In the genomic region with DNA sequence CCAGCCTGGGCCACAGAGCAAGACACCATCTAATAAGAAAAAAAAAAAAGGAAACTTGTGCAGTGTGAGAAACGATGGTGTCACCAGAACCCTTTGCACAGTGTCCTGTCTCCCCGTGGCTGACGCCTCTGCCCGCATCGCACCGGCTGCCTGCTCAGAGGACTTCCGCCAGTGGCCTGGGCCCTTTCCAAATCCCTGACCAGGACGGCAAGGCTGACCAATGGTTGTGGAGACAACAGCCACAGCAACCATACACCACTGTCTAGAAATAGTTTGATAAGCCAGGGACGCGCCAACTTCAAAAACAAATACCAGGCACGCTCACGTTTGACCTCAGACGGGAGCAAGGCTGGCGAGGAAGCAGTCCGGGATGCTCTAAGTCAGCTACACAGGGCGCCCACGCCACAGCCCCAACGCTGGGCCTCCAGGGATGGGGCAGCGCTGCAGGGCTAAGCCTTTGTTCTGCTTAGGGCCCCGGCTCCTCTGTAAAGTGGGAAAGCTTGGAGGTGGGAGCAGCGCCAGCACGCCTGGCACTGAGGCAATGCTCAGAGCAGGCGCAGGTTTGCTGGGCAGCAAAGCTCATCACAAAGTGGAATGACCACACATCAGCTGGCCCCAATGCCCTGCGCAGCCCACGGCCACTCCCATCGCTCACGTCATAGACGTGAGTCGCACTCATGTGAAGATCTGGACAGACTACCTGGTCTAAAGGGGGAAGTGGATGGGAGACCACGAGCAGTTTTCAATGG, we compare ENCODE assay signal across 2 cellular contexts.
A peak's percentile ranks its signal among the peaks of the same experiment; 100 is the strongest.
TF ChIP-seq lines count a peak whose summit lies in the region.

No MANE protein-coding gene starts in this region.

TF ChIP-seq in HEK293, 187 proteins besides CTCF, POLR2A, EP300 and RAD21 (continues in another document):
- no peak for TF ChIP-seq ZNF341 (tag by site-specific recombination; IDR thresholded peaks at IDR 0.05; ENCODE audit: low read depth)
- TF ChIP-seq KLF8 (tag by site-specific recombination; IDR thresholded peaks at IDR 0.05): no peak
- TF ChIP-seq ZNF274 (IDR thresholded peaks at IDR 0.05; ENCODE audit: low read length): no peak
- TF ChIP-seq ZNF274 (tag by site-specific recombination; IDR thresholded peaks at IDR 0.05; ENCODE audit: borderline replicate concordance): no peak
- TF ChIP-seq ZNF324 (tag by site-specific recombination; IDR thresholded peaks at IDR 0.05): no peak
- TF ChIP-seq, protein P1, sequence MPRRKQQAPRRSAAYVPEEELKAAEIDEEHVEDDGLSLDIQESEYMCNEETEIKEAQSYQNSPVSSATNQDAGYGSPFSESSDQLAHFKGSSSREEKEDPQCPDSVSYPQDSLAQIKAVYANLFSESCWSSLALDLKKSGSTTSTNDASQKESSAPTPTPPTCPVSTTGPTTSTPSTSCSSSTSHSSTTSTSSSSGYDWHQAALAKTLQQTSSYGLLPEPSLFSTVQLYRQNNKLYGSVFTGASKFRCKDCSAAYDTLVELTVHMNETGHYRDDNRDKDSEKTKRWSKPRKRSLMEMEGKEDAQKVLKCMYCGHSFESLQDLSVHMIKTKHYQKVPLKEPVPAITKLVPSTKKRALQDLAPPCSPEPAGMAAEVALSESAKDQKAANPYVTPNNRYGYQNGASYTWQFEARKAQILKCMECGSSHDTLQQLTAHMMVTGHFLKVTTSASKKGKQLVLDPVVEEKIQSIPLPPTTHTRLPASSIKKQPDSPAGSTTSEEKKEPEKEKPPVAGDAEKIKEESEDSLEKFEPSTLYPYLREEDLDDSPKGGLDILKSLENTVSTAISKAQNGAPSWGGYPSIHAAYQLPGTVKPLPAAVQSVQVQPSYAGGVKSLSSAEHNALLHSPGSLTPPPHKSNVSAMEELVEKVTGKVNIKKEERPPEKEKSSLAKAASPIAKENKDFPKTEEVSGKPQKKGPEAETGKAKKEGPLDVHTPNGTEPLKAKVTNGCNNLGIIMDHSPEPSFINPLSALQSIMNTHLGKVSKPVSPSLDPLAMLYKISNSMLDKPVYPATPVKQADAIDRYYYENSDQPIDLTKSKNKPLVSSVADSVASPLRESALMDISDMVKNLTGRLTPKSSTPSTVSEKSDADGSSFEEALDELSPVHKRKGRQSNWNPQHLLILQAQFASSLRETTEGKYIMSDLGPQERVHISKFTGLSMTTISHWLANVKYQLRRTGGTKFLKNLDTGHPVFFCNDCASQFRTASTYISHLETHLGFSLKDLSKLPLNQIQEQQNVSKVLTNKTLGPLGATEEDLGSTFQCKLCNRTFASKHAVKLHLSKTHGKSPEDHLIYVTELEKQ (tag by site-specific recombination; IDR thresholded peaks at IDR 0.05; ENCODE audit: borderline replicate concordance): no peak
- TF ChIP-seq ZNF843 (tag by site-specific recombination; IDR thresholded peaks at IDR 0.05): no peak
- no peak for TF ChIP-seq YY2 (tag by site-specific recombination; IDR thresholded peaks at IDR 0.05)
- TF ChIP-seq, protein P2, sequence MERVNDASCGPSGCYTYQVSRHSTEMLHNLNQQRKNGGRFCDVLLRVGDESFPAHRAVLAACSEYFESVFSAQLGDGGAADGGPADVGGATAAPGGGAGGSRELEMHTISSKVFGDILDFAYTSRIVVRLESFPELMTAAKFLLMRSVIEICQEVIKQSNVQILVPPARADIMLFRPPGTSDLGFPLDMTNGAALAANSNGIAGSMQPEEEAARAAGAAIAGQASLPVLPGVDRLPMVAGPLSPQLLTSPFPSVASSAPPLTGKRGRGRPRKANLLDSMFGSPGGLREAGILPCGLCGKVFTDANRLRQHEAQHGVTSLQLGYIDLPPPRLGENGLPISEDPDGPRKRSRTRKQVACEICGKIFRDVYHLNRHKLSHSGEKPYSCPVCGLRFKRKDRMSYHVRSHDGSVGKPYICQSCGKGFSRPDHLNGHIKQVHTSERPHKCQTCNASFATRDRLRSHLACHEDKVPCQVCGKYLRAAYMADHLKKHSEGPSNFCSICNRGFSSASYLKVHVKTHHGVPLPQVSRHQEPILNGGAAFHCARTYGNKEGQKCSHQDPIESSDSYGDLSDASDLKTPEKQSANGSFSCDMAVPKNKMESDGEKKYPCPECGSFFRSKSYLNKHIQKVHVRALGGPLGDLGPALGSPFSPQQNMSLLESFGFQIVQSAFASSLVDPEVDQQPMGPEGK (tag by site-specific recombination; IDR thresholded peaks at IDR 0.05): no peak
- no peak for TF ChIP-seq ZNF335 (tag by site-specific recombination; conservative IDR thresholded peaks at IDR 0.05)
- no peak for TF ChIP-seq ZNF214 (tag by site-specific recombination; IDR thresholded peaks at IDR 0.05; ENCODE audit: borderline replicate concordance)
- no peak for TF ChIP-seq ZNF114 (tag by site-specific recombination; IDR thresholded peaks at IDR 0.05)
- TF ChIP-seq ZNF660 (tag by site-specific recombination; IDR thresholded peaks at IDR 0.05): no peak
- TF ChIP-seq, protein P3, sequence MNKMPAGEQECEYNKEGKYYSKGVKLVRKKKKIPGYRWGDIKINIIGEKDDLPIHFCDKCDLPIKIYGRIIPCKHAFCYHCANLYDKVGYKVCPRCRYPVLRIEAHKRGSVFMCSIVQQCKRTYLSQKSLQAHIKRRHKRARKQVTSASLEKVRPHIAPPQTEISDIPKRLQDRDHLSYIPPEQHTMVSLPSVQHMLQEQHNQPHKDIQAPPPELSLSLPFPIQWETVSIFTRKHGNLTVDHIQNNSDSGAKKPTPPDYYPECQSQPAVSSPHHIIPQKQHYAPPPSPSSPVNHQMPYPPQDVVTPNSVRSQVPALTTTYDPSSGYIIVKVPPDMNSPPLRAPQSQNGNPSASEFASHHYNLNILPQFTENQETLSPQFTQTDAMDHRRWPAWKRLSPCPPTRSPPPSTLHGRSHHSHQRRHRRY (tag by site-specific recombination; IDR thresholded peaks at IDR 0.05): no peak
- TF ChIP-seq, protein P4, sequence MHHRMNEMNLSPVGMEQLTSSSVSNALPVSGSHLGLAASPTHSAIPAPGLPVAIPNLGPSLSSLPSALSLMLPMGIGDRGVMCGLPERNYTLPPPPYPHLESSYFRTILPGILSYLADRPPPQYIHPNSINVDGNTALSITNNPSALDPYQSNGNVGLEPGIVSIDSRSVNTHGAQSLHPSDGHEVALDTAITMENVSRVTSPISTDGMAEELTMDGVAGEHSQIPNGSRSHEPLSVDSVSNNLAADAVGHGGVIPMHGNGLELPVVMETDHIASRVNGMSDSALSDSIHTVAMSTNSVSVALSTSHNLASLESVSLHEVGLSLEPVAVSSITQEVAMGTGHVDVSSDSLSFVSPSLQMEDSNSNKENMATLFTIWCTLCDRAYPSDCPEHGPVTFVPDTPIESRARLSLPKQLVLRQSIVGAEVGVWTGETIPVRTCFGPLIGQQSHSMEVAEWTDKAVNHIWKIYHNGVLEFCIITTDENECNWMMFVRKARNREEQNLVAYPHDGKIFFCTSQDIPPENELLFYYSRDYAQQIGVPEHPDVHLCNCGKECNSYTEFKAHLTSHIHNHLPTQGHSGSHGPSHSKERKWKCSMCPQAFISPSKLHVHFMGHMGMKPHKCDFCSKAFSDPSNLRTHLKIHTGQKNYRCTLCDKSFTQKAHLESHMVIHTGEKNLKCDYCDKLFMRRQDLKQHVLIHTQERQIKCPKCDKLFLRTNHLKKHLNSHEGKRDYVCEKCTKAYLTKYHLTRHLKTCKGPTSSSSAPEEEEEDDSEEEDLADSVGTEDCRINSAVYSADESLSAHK (tag by site-specific recombination; IDR thresholded peaks at IDR 0.05): no peak
- TF ChIP-seq OSR2 (tag by site-specific recombination; IDR thresholded peaks at IDR 0.05): no peak
- TF ChIP-seq ZNF501 (tag by site-specific recombination; IDR thresholded peaks at IDR 0.05): no peak
- TF ChIP-seq ZNF354C (tag by site-specific recombination; IDR thresholded peaks at IDR 0.05; ENCODE audit: borderline replicate concordance, low read depth): no peak
- no peak for TF ChIP-seq RBAK (tag by site-specific recombination; IDR thresholded peaks at IDR 0.05)

TF ChIP-seq in GM12878, 131 proteins besides CTCF, POLR2A, EP300 and RAD21:
- TF ChIP-seq ZNF622 (IDR thresholded peaks at IDR 0.05): no peak
- no peak for TF ChIP-seq BHLHE40 (IDR thresholded peaks at IDR 0.05; ENCODE audit: borderline replicate concordance in 1 of 2, low read depth in 2 of 2, low read length in 1 of 2)
- no peak for TF ChIP-seq KLF5 (IDR thresholded peaks at IDR 0.05; ENCODE audit: partially characterized antibody)
- TF ChIP-seq ZBED1 (IDR thresholded peaks at IDR 0.05; ENCODE audit: borderline replicate concordance): peak; percentile 23; the same call in 1 of the 2 replicates
TF ChIP-seq in GM12878: peak in this region for 1.
